Comparison of ENCODE assay signal across 12 cellular contexts in genomic region chrX:53116101-53116500, GRCh38. TPM values are rescaled to one million over a fixed set of nuclear protein-coding genes. Genes with fewer than 3 reads are reported as not detected.
A peak's percentile ranks its signal among the peaks of the same experiment; 100 is the strongest.
DNase-seq lines count a peak whose midpoint lies in the region; ATAC-seq, FAIRE-seq and TF ChIP-seq lines count a peak whose summit lies in the region.
"Had no signal": no experiment of that assay in that cellular context is flagged by ENCODE, and none has a peak within 500 bp of the region (broad histone marks: within the 10 kb centered on the region; RNA-seq: fewer than 3 reads in every experiment).

No MANE protein-coding gene starts in this region.

- no peak overlapping the region for H3K27ac Mint-ChIP-seq in T-helper 2 cell treated with Interferon-gamma antibody and Interleukin-4, amounts not matched to agents 5 μg/mL and 100 μg/mL, for 36 hours

- FAIRE-seq in D721Med (lab: Jason Lieb, UNC) = no peak

- no peaks in the 10 kb centered on the region for H3K36me3 ChIP-seq in RWPE2 (ENCODE audit: low read depth)

- DNase-seq in AG08395 (ENCODE audit: low spot score) (peak; percentile 11), RWPE2 (ENCODE audit: low spot score) (no peak), fibroblast of mammary gland (ENCODE audit: low read depth) (peak; percentile 88), omental fat pad (ENCODE audit: low spot score) (no peak), NCI-H526 treated with DMSO at 0.1 percent for 48 hours (lab: John Stamatoyannopoulos, UW) (no peak), D721Med (ENCODE audit: insufficient read length, low spot score) (no peak), SKM-1 (lab: John Stamatoyannopoulos, UW; ENCODE audit: unreplicated experiment) (no peak)
- DNase-seq in T-helper 2 cell treated with Interferon-gamma antibody and Interleukin-4, amounts not matched to agents 5 μg/mL and 100 μg/mL, for 36 hours (ENCODE audit: low spot score) = no peak
- DNase-seq: C1 segment of cervical spinal cord, NCI-H345, T1000 had no signal

- no peak overlapping the region for H3K27ac ChIP-seq in RWPE2 (ENCODE audit: poor library complexity, severe bottlenecking)

- ATAC-seq in RWPE2 (ENCODE audit: low read depth) = peak; percentile 46; the same call in 2 of the 3 replicates
- ATAC-seq in omental fat pad (ENCODE audit: low FRiP score) = peak; percentile 83

- H3K9me3 Mint-ChIP-seq in T-helper 2 cell treated with Interferon-gamma antibody and Interleukin-4, amounts not matched to agents 5 μg/mL and 100 μg/mL, for 36 hours = no peaks in the 10 kb centered on the region
- H3K9me3 Mint-ChIP-seq: stimulated activated naive CD8-positive, alpha-beta T cell treated with anti-CD3 and anti-CD28 coated beads, Interleukin-15, Interleukin-2, amounts not matched to agents 100 ng/mL and 50 ng/mL, for 24 hours had no signal

- H3K27me3 Mint-ChIP-seq in T-helper 2 cell treated with Interferon-gamma antibody and Interleukin-4, amounts not matched to agents 5 μg/mL and 100 μg/mL, for 36 hours (ENCODE audit: low read depth) = no peaks in the 10 kb centered on the region
- H3K27me3 Mint-ChIP-seq: stimulated activated naive CD8-positive, alpha-beta T cell treated with anti-CD3 and anti-CD28 coated beads, Interleukin-15, Interleukin-2, amounts not matched to agents 100 ng/mL and 50 ng/mL, for 24 hours had no signal

- H3K9me3 ChIP-seq in RWPE2 (ENCODE audit: severe bottlenecking) = no peaks in the 10 kb centered on the region

- TF ChIP-seq CTCF in RWPE2 (IDR thresholded peaks at IDR 0.05; ENCODE audit: poor library complexity, severe bottlenecking) (no peak), fibroblast of mammary gland (conservative IDR thresholded peaks at IDR 0.05; ENCODE audit: control insufficient read depth, insufficient read depth, low read depth, low read length) (no peak), omental fat pad (IDR thresholded peaks at IDR 0.05) (no peak), D721Med (IDR thresholded peaks at IDR 0.05; ENCODE audit: insufficient read depth, missing control alignments) (no peak)

- H3K4me1 ChIP-seq in RWPE2 (ENCODE audit: insufficient read depth, poor library complexity, severe bottlenecking) = no peaks in the 10 kb centered on the region

- H3K4me3 Mint-ChIP-seq in T-helper 2 cell treated with Interferon-gamma antibody and Interleukin-4, amounts not matched to agents 5 μg/mL and 100 μg/mL, for 36 hours = no peak overlapping the region
- H3K4me3 Mint-ChIP-seq: stimulated activated naive CD8-positive, alpha-beta T cell treated with anti-CD3 and anti-CD28 coated beads, Interleukin-15, Interleukin-2, amounts not matched to agents 100 ng/mL and 50 ng/mL, for 24 hours had no signal

- H3K4me3 ChIP-seq in RWPE2 (ENCODE audit: severe bottlenecking) = no peak overlapping the region
- H3K4me3 ChIP-seq in fibroblast of mammary gland (ENCODE audit: control insufficient read depth, low read depth, low read length) = peak overlapping the region; percentile 5

- H3K4me1 Mint-ChIP-seq in T-helper 2 cell treated with Interferon-gamma antibody and Interleukin-4, amounts not matched to agents 5 μg/mL and 100 μg/mL, for 36 hours (ENCODE audit: low read depth) = peaks cover 9% of the 10 kb centered on the region

- H3K36me3 Mint-ChIP-seq in T-helper 2 cell treated with Interferon-gamma antibody and Interleukin-4, amounts not matched to agents 5 μg/mL and 100 μg/mL, for 36 hours (ENCODE audit: low read depth) = peaks cover 4% of the 10 kb centered on the region

- H3K27me3 ChIP-seq in RWPE2 (ENCODE audit: insufficient read depth, poor library complexity, severe bottlenecking) = no peaks in the 10 kb centered on the region

RNA-seq across cellular contexts. Expression of gene KANTR, which starts 22.2 kb away (rescaled TPM):
- 10 to 100 TPM in 3 of 4 donors, 1 to 10 TPM in 1; 5.4 to 22.2 (median 16.7) TPM for total RNA-seq in omental fat pad

RNA-seq across cellular contexts. Expression of gene TSPYL2, which starts 33.9 kb away (rescaled TPM):
- total RNA-seq in omental fat pad = 100 to 1,000 TPM in 1 of 4 donors, 10 to 100 TPM in 3; 30.9 to 127 (median 53.9) TPM

Comparison
In these comparisons a context has a peak if more than half of its experiments do, and no peak if none do; other contexts are left out.
1. DNase-seq: peak in AG08395 (single experiment) and fibroblast of mammary gland (single experiment); none in RWPE2 (single experiment), omental fat pad (single experiment), NCI-H526 treated with DMSO at 0.1 percent for 48 hours (single experiment), D721Med (single experiment), SKM-1 (single experiment) and T-helper 2 cell treated with Interferon-gamma antibody and Interleukin-4, amounts not matched to agents 5 μg/mL and 100 μg/mL, for 36 hours (single experiment).